In genomic region chr9:136483589-136484152, GRCh38 we compare ENCODE assay signal across 8 cellular contexts. TPM values are rescaled to one million over a fixed set of nuclear protein-coding genes. Genes with fewer than 3 reads are reported as not detected.
A peak's percentile ranks its signal among the peaks of the same experiment; 100 is the strongest.
DNase-seq lines count a peak whose midpoint lies in the region.

No MANE protein-coding gene starts in this region.

- H3K36me3 ChIP-seq in HAP-1 (replicated peaks) (peaks cover 16% of the 10 kb centered on the region), neuron (ENCODE audit: insufficient read depth, low read length) (peaks cover 6% of the 10 kb centered on the region)

- H3K4me1 ChIP-seq in HAP-1 (peaks cover 12% of the 10 kb centered on the region; the same call in 1 of the 2 replicates), neuron (ENCODE audit: insufficient read depth, low read length) (peaks cover 37% of the 10 kb centered on the region)

- H3K4me3 ChIP-seq in HAP-1 (peak overlapping the region; percentile 54), neuron (ENCODE audit: low read length) (peak overlapping the region; percentile 79)

- DNase-seq in GF-D8 (lab: John Stamatoyannopoulos, UW), result peak; percentile 70
- peak; percentile 77 to 95 for DNase-seq in HAP-1 (ENCODE audit: low spot score in 2 of 2)
- peak; percentile 88 for DNase-seq in M059J (ENCODE audit: low read depth)
- DNase-seq in SHP77 (lab: John Stamatoyannopoulos, UW), result peak; percentile 83 to 88
- peak; percentile 94 for DNase-seq in activated gamma-delta T cell treated with anti-CD3 and anti-CD28 coated beads, Interleukin-2, amount 50 U/mL, for 16 hours (ENCODE audit: low read depth)
- DNase-seq in foreskin melanocyte, result peak; percentile 84
- peak; percentile 65 for DNase-seq in stromal cell of bone marrow (ENCODE audit: low read depth)

- in situ Hi-C loops in HAP-1 (cut with MboI; ENCODE audit: low sequenced_read_pairs), result no loop called here

- H2AFZ ChIP-seq in neuron (ENCODE audit: low read depth, low read length), result peak overlapping the region; percentile 1

- H3K27me3 ChIP-seq in HAP-1 (ENCODE audit: low read depth), result no peaks in the 10 kb centered on the region
- H3K27me3 ChIP-seq in neuron (ENCODE audit: insufficient read depth, low read length), result no peaks in the 10 kb centered on the region

- H3K9me3 ChIP-seq in HAP-1 (no peaks in the 10 kb centered on the region), neuron (ENCODE audit: low read length) (no peaks in the 10 kb centered on the region)

RNA-seq across cellular contexts. Expression of gene SEC16A, which starts 0.8 kb away (rescaled TPM):
- total RNA-seq in M059J (2014; rRNA removed; shearing (Covaris generic)), result 20.7 and 42.6 TPM in 2 replicates

RNA-seq across cellular contexts. Expression of gene INPP5E, which starts 44.0 kb away (rescaled TPM):
- total RNA-seq in M059J (2014; rRNA removed; shearing (Covaris generic)), result 7.6 TPM in 2 replicates

Comparison
In these comparisons a context has a peak if more than half of its experiments do, and no peak if none do; other contexts are left out.
1. Peak in every context shown above with its lines: DNase-seq and H3K4me3 ChIP-seq.